Comparison of ENCODE assay signal across 1 cellular context in the genomic region with DNA sequence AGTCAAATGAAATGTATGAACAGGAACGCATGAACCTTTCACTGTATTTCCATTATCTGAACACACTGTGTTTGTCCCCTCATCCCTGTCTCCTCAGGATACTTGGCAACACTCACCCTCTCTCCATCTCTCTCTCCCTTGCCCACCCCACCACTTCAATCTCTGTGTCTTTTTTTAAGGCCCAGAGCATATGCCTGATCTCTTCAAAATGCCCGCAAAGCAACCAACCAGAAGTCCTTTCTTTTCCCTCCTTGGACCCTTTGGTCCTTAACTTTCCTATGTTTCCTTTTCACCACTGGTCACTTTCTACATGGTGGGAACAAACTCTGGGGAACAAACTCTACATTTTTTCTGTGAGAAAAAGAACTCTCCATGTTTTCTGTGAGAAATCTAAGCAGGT.
TF ChIP-seq lines count a peak whose summit lies in the region.

No MANE protein-coding gene starts in this region.

TF ChIP-seq in WTC11, 78 proteins besides CTCF, POLR2A, EP300 and RAD21 (continued from another document):
- TF ChIP-seq, protein P1, sequence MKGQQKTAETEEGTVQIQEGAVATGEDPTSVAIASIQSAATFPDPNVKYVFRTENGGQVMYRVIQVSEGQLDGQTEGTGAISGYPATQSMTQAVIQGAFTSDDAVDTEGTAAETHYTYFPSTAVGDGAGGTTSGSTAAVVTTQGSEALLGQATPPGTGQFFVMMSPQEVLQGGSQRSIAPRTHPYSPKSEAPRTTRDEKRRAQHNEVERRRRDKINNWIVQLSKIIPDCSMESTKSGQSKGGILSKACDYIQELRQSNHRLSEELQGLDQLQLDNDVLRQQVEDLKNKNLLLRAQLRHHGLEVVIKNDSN (CRISPR knock-in tag; IDR thresholded peaks at IDR 0.05), result no peak
- TF ChIP-seq, protein P2, sequence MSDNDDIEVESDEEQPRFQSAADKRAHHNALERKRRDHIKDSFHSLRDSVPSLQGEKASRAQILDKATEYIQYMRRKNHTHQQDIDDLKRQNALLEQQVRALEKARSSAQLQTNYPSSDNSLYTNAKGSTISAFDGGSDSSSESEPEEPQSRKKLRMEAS (CRISPR knock-in tag; IDR thresholded peaks at IDR 0.05), result no peak
- TF ChIP-seq TCF7 (CRISPR knock-in tag; IDR thresholded peaks at IDR 0.05; ENCODE audit: low read depth), result no peak
- TF ChIP-seq MYBL2 (CRISPR knock-in tag; IDR thresholded peaks at IDR 0.05), result no peak
- TF ChIP-seq SMAD4 (CRISPR knock-in tag; IDR thresholded peaks at IDR 0.05), result no peak
- no peak for TF ChIP-seq OVOL2 (CRISPR knock-in tag; IDR thresholded peaks at IDR 0.05; ENCODE audit: borderline replicate concordance)
- TF ChIP-seq, protein P3, sequence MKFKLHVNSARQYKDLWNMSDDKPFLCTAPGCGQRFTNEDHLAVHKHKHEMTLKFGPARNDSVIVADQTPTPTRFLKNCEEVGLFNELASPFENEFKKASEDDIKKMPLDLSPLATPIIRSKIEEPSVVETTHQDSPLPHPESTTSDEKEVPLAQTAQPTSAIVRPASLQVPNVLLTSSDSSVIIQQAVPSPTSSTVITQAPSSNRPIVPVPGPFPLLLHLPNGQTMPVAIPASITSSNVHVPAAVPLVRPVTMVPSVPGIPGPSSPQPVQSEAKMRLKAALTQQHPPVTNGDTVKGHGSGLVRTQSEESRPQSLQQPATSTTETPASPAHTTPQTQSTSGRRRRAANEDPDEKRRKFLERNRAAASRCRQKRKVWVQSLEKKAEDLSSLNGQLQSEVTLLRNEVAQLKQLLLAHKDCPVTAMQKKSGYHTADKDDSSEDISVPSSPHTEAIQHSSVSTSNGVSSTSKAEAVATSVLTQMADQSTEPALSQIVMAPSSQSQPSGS (CRISPR knock-in tag; IDR thresholded peaks at IDR 0.05; ENCODE audit: borderline replicate concordance, low read depth), result no peak
- TF ChIP-seq, protein P4, sequence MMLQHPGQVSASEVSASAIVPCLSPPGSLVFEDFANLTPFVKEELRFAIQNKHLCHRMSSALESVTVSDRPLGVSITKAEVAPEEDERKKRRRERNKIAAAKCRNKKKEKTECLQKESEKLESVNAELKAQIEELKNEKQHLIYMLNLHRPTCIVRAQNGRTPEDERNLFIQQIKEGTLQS (CRISPR knock-in tag; conservative IDR thresholded peaks at IDR 0.05), result no peak
